23 cellular contexts compared by ENCODE assay signal in genomic region chr2:223734346-223734745, GRCh38.
"Had no signal": no experiment of that assay in that cellular context is flagged by ENCODE, and none has a peak within 500 bp of the region (broad histone marks: within the 10 kb centered on the region; RNA-seq: fewer than 3 reads in every experiment).

No MANE protein-coding gene starts in this region.

- ATAC-seq: activated CD8-positive, alpha-beta memory T cell treated with anti-CD3 and anti-CD28 coated beads, Interleukin-2, amount 10 ng/mL, durations not matched to agents 7 days and 5 days; PC-3; T-helper 17 cell; WTC11 had no signal

- DNase-seq: activated CD4-positive, alpha-beta T cell treated with anti-CD3 and anti-CD28 coated beads for 1 hour; activated CD4-positive, alpha-beta T cell treated with anti-CD3 and anti-CD28 coated beads, Interleukin-2, amount 10 ng/mL, durations not matched to agents 24 days and 14 days; activated CD4-positive, alpha-beta T cell treated with anti-CD3 and anti-CD28 coated beads, Interleukin-2, amount 50 U/mL, for 48 hours; activated CD8-positive, alpha-beta memory T cell treated with anti-CD3 and anti-CD28 coated beads, Interleukin-2, amount 10 ng/mL, durations not matched to agents 7 days and 5 days; activated effector memory CD4-positive, alpha-beta T cell treated with Interleukin-2 at 50 U/mL for 16 hours; activated naive CD4-positive, alpha-beta T cell; activated T-cell treated with anti-CD3 and anti-CD28 coated beads, Interleukin-2, amount 50 U/mL, for 24 hours; amygdala; brain microvascular endothelial cell; MG63; MV-4-11; NCI-H1092 treated with DMSO at 0.1 percent for 48 hours; NCI-H1417 treated with DMSO at 0.1 percent for 48 hours; NCI-H1694; NCI-H2029; NCI-H2107; NCI-H446; NCI-H524; SHP77; T-helper 17 cell; T-helper 9 cell had no signal

- H3K9me3 ChIP-seq: MG63 had no signal

- H3K36me3 ChIP-seq: brain microvascular endothelial cell, MG63 had no signal

- H3K4me3 ChIP-seq: MG63 had no signal

- H3K27me3 ChIP-seq: brain microvascular endothelial cell, MG63 had no signal
